3 cellular contexts compared by ENCODE assay signal in the genomic region with DNA sequence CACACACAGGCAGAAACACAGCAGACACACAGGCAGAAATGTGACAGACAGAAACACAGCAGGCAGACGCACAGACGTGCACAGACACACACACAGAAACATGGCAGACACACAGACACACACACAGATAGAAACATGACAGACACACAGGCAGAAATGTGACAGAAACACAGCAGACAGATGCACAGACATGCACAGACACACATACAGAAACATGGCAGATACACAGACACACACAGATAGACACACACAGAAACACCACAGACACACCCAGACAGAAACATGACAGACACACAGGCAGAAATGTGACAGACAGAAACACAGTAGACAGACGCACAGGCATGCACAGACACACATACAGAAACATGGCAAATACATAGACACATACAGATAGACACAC.
TF ChIP-seq lines count a peak whose summit lies in the region.

No MANE protein-coding gene starts in this region.

TF ChIP-seq in SK-N-SH, 30 proteins besides CTCF, POLR2A, EP300 and RAD21 (continues in another document):
- TF ChIP-seq, protein P1, sequence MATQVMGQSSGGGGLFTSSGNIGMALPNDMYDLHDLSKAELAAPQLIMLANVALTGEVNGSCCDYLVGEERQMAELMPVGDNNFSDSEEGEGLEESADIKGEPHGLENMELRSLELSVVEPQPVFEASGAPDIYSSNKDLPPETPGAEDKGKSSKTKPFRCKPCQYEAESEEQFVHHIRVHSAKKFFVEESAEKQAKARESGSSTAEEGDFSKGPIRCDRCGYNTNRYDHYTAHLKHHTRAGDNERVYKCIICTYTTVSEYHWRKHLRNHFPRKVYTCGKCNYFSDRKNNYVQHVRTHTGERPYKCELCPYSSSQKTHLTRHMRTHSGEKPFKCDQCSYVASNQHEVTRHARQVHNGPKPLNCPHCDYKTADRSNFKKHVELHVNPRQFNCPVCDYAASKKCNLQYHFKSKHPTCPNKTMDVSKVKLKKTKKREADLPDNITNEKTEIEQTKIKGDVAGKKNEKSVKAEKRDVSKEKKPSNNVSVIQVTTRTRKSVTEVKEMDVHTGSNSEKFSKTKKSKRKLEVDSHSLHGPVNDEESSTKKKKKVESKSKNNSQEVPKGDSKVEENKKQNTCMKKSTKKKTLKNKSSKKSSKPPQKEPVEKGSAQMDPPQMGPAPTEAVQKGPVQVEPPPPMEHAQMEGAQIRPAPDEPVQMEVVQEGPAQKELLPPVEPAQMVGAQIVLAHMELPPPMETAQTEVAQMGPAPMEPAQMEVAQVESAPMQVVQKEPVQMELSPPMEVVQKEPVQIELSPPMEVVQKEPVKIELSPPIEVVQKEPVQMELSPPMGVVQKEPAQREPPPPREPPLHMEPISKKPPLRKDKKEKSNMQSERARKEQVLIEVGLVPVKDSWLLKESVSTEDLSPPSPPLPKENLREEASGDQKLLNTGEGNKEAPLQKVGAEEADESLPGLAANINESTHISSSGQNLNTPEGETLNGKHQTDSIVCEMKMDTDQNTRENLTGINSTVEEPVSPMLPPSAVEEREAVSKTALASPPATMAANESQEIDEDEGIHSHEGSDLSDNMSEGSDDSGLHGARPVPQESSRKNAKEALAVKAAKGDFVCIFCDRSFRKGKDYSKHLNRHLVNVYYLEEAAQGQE (IDR thresholded peaks at IDR 0.05; ENCODE audit: low read depth, low read length) = no peak
- no peak for TF ChIP-seq FOXM1 (IDR thresholded peaks at IDR 0.05; ENCODE audit: low read depth)
- TF ChIP-seq MEF2A (IDR thresholded peaks at IDR 0.05; ENCODE audit: borderline replicate concordance, low read depth) = no peak
- no peak for TF ChIP-seq YY1 (IDR thresholded peaks at IDR 0.05; ENCODE audit: low read depth)
- no peak for TF ChIP-seq NRF1 (IDR thresholded peaks at IDR 0.05; ENCODE audit: low read depth, low read length)
- TF ChIP-seq, protein P2, sequence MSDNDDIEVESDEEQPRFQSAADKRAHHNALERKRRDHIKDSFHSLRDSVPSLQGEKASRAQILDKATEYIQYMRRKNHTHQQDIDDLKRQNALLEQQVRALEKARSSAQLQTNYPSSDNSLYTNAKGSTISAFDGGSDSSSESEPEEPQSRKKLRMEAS (IDR thresholded peaks at IDR 0.05; ENCODE audit: low read depth) = no peak
- no peak for TF ChIP-seq MXI1 (IDR thresholded peaks at IDR 0.05; ENCODE audit: low read depth, low read length)
- TF ChIP-seq GABPA (IDR thresholded peaks at IDR 0.05; ENCODE audit: low read depth) = no peak
- TF ChIP-seq SIN3A (IDR thresholded peaks at IDR 0.05; ENCODE audit: borderline replicate concordance, low read depth, low read length) = no peak
- no peak for TF ChIP-seq FOXJ3 (CRISPR knock-in tag; IDR thresholded peaks at IDR 0.05)
- TF ChIP-seq, protein P3, sequence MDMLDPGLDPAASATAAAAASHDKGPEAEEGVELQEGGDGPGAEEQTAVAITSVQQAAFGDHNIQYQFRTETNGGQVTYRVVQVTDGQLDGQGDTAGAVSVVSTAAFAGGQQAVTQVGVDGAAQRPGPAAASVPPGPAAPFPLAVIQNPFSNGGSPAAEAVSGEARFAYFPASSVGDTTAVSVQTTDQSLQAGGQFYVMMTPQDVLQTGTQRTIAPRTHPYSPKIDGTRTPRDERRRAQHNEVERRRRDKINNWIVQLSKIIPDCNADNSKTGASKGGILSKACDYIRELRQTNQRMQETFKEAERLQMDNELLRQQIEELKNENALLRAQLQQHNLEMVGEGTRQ (IDR thresholded peaks at IDR 0.05; ENCODE audit: borderline replicate concordance, low read depth, low read length) = no peak
- no peak for TF ChIP-seq TAF1 (IDR thresholded peaks at IDR 0.05; ENCODE audit: borderline replicate concordance, low read depth, low read length)
- TF ChIP-seq RCOR1 (IDR thresholded peaks at IDR 0.05; ENCODE audit: low read length) = no peak
- TF ChIP-seq GATA2 (CRISPR knock-in tag; IDR thresholded peaks at IDR 0.05) = no peak
- no peak for TF ChIP-seq FOSL2 (IDR thresholded peaks at IDR 0.05; ENCODE audit: borderline replicate concordance, low read depth)
- TF ChIP-seq CHD2 (IDR thresholded peaks at IDR 0.05; ENCODE audit: low read length, partially characterized antibody) = no peak
- no peak for TF ChIP-seq RFX5 (IDR thresholded peaks at IDR 0.05; ENCODE audit: low read length)

TF ChIP-seq in SK-N-SH treated with all-trans-retinoic acid at 6 μM for 48 hours, 23 proteins besides CTCF, POLR2A, EP300 and RAD21 (continued from another document):
- TF ChIP-seq, protein P4, sequence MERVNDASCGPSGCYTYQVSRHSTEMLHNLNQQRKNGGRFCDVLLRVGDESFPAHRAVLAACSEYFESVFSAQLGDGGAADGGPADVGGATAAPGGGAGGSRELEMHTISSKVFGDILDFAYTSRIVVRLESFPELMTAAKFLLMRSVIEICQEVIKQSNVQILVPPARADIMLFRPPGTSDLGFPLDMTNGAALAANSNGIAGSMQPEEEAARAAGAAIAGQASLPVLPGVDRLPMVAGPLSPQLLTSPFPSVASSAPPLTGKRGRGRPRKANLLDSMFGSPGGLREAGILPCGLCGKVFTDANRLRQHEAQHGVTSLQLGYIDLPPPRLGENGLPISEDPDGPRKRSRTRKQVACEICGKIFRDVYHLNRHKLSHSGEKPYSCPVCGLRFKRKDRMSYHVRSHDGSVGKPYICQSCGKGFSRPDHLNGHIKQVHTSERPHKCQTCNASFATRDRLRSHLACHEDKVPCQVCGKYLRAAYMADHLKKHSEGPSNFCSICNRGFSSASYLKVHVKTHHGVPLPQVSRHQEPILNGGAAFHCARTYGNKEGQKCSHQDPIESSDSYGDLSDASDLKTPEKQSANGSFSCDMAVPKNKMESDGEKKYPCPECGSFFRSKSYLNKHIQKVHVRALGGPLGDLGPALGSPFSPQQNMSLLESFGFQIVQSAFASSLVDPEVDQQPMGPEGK (CRISPR knock-in tag; IDR thresholded peaks at IDR 0.05; ENCODE audit: borderline replicate concordance) = no peak
- TF ChIP-seq, protein P5, sequence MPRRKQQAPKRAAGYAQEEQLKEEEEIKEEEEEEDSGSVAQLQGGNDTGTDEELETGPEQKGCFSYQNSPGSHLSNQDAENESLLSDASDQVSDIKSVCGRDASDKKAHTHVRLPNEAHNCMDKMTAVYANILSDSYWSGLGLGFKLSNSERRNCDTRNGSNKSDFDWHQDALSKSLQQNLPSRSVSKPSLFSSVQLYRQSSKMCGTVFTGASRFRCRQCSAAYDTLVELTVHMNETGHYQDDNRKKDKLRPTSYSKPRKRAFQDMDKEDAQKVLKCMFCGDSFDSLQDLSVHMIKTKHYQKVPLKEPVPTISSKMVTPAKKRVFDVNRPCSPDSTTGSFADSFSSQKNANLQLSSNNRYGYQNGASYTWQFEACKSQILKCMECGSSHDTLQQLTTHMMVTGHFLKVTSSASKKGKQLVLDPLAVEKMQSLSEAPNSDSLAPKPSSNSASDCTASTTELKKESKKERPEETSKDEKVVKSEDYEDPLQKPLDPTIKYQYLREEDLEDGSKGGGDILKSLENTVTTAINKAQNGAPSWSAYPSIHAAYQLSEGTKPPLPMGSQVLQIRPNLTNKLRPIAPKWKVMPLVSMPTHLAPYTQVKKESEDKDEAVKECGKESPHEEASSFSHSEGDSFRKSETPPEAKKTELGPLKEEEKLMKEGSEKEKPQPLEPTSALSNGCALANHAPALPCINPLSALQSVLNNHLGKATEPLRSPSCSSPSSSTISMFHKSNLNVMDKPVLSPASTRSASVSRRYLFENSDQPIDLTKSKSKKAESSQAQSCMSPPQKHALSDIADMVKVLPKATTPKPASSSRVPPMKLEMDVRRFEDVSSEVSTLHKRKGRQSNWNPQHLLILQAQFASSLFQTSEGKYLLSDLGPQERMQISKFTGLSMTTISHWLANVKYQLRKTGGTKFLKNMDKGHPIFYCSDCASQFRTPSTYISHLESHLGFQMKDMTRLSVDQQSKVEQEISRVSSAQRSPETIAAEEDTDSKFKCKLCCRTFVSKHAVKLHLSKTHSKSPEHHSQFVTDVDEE (CRISPR knock-in tag; IDR thresholded peaks at IDR 0.05) = no peak
- no peak for TF ChIP-seq ZNF70 (CRISPR knock-in tag; IDR thresholded peaks at IDR 0.05)
- TF ChIP-seq ZC3H10 (CRISPR knock-in tag; IDR thresholded peaks at IDR 0.05) = no peak
- no peak for TF ChIP-seq ZNF8 (CRISPR knock-in tag; IDR thresholded peaks at IDR 0.05)
- no peak for TF ChIP-seq GLIS3 (CRISPR knock-in tag; IDR thresholded peaks at IDR 0.05)
- TF ChIP-seq, protein P6, sequence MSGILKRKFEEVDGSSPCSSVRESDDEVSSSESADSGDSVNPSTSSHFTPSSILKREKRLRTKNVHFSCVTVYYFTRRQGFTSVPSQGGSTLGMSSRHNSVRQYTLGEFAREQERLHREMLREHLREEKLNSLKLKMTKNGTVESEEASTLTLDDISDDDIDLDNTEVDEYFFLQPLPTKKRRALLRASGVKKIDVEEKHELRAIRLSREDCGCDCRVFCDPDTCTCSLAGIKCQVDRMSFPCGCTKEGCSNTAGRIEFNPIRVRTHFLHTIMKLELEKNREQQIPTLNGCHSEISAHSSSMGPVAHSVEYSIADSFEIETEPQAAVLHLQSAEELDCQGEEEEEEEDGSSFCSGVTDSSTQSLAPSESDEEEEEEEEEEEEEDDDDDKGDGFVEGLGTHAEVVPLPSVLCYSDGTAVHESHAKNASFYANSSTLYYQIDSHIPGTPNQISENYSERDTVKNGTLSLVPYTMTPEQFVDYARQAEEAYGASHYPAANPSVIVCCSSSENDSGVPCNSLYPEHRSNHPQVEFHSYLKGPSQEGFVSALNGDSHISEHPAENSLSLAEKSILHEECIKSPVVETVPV (CRISPR knock-in tag; IDR thresholded peaks at IDR 0.05) = no peak
- no peak for TF ChIP-seq ZNF565 (CRISPR knock-in tag; conservative IDR thresholded peaks at IDR 0.05; ENCODE audit: low read depth)
- TF ChIP-seq TOX (CRISPR knock-in tag; IDR thresholded peaks at IDR 0.05; ENCODE audit: borderline replicate concordance) = no peak
- no peak for TF ChIP-seq OSR1 (CRISPR knock-in tag; IDR thresholded peaks at IDR 0.05)

TF ChIP-seq in liver, 16 proteins besides CTCF, POLR2A, EP300 and RAD21 (continued from another document):
- TF ChIP-seq HNF4A (conservative IDR thresholded peaks at IDR 0.05) (no peak), FOXA1 (IDR thresholded peaks at IDR 0.05) (no peak), HNF4G (IDR thresholded peaks at IDR 0.05) (no peak), JUND (IDR thresholded peaks at IDR 0.05) (no peak), RXRA (IDR thresholded peaks at IDR 0.05) (no peak), SP1 (IDR thresholded peaks at IDR 0.05) (no peak), FOXA2 (IDR thresholded peaks at IDR 0.05) (no peak), GABPA (IDR thresholded peaks at IDR 0.05 in 1 of 2, conservative IDR thresholded peaks at IDR 0.05 in 1 of 2) (no peak), TAF1 (conservative IDR thresholded peaks at IDR 0.05) (no peak)
- TF ChIP-seq, protein P1 (IDR thresholded peaks at IDR 0.05) = no peak
